Comparison of ENCODE assay signal across 2 cellular contexts in the genomic region with DNA sequence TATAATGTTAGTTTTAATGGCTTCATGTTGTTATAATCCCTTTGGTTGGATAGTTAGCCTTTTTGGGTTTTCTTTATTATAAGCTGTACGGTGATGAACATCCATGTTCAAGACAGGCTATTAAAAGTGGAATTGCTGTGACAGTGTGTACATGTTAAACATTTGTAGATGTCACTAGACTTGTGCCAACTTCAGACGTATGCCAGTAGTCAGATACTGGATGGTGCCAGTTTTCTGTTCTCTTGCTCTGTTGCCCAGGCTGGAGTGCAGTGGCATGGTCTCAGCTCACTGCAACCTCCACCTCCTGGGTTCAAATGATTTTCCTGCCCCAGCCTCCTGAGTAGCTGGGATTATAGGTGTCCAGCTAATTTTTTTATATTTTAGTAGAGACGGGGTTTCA.
TF ChIP-seq lines count a peak whose summit lies in the region.

No MANE protein-coding gene starts in this region.

TF ChIP-seq in HepG2, 621 proteins besides CTCF, POLR2A, EP300 and RAD21:
- TF ChIP-seq ZNF335 (CRISPR knock-in tag; IDR thresholded peaks at IDR 0.05) (no peak), RFX1 (IDR thresholded peaks at IDR 0.05) (no peak), FOXA3 (CRISPR knock-in tag; IDR thresholded peaks at IDR 0.05) (no peak), NPAS2 (CRISPR knock-in tag; IDR thresholded peaks at IDR 0.05; ENCODE audit: borderline replicate concordance) (no peak), ZNF530 (CRISPR knock-in tag; IDR thresholded peaks at IDR 0.05; ENCODE audit: low read depth) (no peak), ZFP36L2 (CRISPR knock-in tag; IDR thresholded peaks at IDR 0.05) (no peak), MTF2 (CRISPR knock-in tag; IDR thresholded peaks at IDR 0.05; ENCODE audit: borderline replicate concordance) (no peak), MAFF (IDR thresholded peaks at IDR 0.05; ENCODE audit: low read depth, low read length) (no peak), MXD4 (CRISPR knock-in tag; IDR thresholded peaks at IDR 0.05) (no peak), SOX6 (IDR thresholded peaks at IDR 0.05) (no peak), SOX6 (CRISPR knock-in tag; IDR thresholded peaks at IDR 0.05) (no peak), MED8 (CRISPR knock-in tag; IDR thresholded peaks at IDR 0.05; ENCODE audit: insufficient replicate concordance) (no peak)
- TF ChIP-seq, protein P1, sequence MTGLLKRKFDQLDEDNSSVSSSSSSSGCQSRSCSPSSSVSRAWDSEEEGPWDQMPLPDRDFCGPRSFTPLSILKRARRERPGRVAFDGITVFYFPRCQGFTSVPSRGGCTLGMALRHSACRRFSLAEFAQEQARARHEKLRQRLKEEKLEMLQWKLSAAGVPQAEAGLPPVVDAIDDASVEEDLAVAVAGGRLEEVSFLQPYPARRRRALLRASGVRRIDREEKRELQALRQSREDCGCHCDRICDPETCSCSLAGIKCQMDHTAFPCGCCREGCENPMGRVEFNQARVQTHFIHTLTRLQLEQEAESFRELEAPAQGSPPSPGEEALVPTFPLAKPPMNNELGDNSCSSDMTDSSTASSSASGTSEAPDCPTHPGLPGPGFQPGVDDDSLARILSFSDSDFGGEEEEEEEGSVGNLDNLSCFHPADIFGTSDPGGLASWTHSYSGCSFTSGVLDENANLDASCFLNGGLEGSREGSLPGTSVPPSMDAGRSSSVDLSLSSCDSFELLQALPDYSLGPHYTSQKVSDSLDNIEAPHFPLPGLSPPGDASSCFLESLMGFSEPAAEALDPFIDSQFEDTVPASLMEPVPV (CRISPR knock-in tag; IDR thresholded peaks at IDR 0.05), result no peak
- TF ChIP-seq, protein P2, sequence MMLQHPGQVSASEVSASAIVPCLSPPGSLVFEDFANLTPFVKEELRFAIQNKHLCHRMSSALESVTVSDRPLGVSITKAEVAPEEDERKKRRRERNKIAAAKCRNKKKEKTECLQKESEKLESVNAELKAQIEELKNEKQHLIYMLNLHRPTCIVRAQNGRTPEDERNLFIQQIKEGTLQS (CRISPR knock-in tag; IDR thresholded peaks at IDR 0.05), result no peak

TF ChIP-seq in GM23338, 12 proteins besides CTCF, POLR2A, EP300 and RAD21:
- no peak for TF ChIP-seq ZNF114 (CRISPR knock-in tag; IDR thresholded peaks at IDR 0.05)
- TF ChIP-seq JUNB (IDR thresholded peaks at IDR 0.05; ENCODE audit: unreplicated experiment), result no peak
- no peak for TF ChIP-seq ZNF331 (CRISPR knock-in tag; IDR thresholded peaks at IDR 0.05; ENCODE audit: low read depth)
